Comparison of ENCODE assay signal across 8 cellular contexts in the genomic region with DNA sequence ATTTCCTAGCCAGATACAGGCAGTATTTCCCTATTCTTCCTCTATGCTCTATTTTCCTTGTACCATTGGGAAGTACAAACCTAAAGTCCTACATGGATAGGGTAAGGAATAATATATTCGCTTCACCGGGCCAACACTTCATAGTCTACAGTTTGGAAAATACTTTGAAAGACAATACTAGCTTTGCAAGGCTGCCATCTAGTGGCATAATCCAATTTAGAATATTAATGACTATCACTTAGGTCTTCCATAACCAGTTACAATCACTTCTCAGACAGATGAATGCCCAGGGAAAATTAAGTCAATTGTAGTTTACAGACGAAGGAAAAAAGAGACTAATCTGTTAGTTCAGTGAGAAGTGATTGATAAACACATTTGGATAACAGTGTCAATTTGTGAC.
A peak's percentile ranks its signal among the peaks of the same experiment; 100 is the strongest.
DNase-seq lines count a peak whose midpoint lies in the region; ATAC-seq and TF ChIP-seq lines count a peak whose summit lies in the region.

No MANE protein-coding gene starts in this region.

- 10% methylated on average over 3 of the region's 3 CpGs for WGBS in liver

- in situ Hi-C loops in ACHN (cut with HindIII; ENCODE audit: low pct_ligation_motif_present, low pct_unique_long_range_greater_than_20kb, low sequenced_read_pairs) = no loop called here

- H3K4me1 ChIP-seq in ascending aorta = no peaks in the 10 kb centered on the region
- H3K4me1 ChIP-seq in liver (ENCODE audit: control insufficient read depth in 4 of 4, insufficient read depth in 4 of 4, low read length in 3 of 4) = peaks cover 0 to 4% (median 0%) of the 10 kb centered on the region in 4 donors

- no peak overlapping the region for H3K4me3 ChIP-seq in ascending aorta
- H3K4me3 ChIP-seq in liver (ENCODE audit: low read depth in 1 of 3, low read length in 3 of 3) = no peak overlapping the region

- H3K27me3 ChIP-seq in ascending aorta (no peaks in the 10 kb centered on the region), liver (ENCODE audit: control insufficient read depth in 4 of 4, insufficient read depth in 4 of 4, low read length in 3 of 4) (no peaks in the 10 kb centered on the region)

- no peaks in the 10 kb centered on the region for H3K9me3 ChIP-seq in ascending aorta
- H3K9me3 ChIP-seq in liver (ENCODE audit: control insufficient read depth in 4 of 4, low read length in 3 of 4) = no peaks in the 10 kb centered on the region

- H3K36me3 Mint-ChIP-seq in activated CD4-positive, alpha-beta T cell treated with anti-CD3 and anti-CD28 coated beads, Interleukin-2, amount 10 ng/mL, durations not matched to agents 24 days and 14 days (ENCODE audit: low read depth) = no peaks in the 10 kb centered on the region

- H3K27me3 Mint-ChIP-seq in activated CD4-positive, alpha-beta T cell treated with anti-CD3 and anti-CD28 coated beads, Interleukin-2, amount 10 ng/mL, durations not matched to agents 24 days and 14 days = no peaks in the 10 kb centered on the region

- no peak overlapping the region for H3K4me3 Mint-ChIP-seq in activated CD4-positive, alpha-beta T cell treated with anti-CD3 and anti-CD28 coated beads, Interleukin-2, amount 10 ng/mL, durations not matched to agents 24 days and 14 days

- no peaks in the 10 kb centered on the region for H3K36me3 ChIP-seq in ascending aorta
- no peaks in the 10 kb centered on the region for H3K36me3 ChIP-seq in liver (ENCODE audit: control insufficient read depth in 4 of 4, insufficient read depth in 3 of 4, low read depth in 1 of 4, low read length in 3 of 4)

- no peak overlapping the region for H3K27ac ChIP-seq in ascending aorta
- H3K27ac ChIP-seq in liver (ENCODE audit: low read depth in 1 of 2, low read length in 2 of 2) = no peak overlapping the region

- no peak overlapping the region for H3K27ac Mint-ChIP-seq in activated CD4-positive, alpha-beta T cell treated with anti-CD3 and anti-CD28 coated beads, Interleukin-2, amount 10 ng/mL, durations not matched to agents 24 days and 14 days

- no peaks in the 10 kb centered on the region for H3K9me3 Mint-ChIP-seq in activated CD4-positive, alpha-beta T cell treated with anti-CD3 and anti-CD28 coated beads, Interleukin-2, amount 10 ng/mL, durations not matched to agents 24 days and 14 days

- peak; percentile 74 to 88 for TF ChIP-seq RAD21 in liver (IDR thresholded peaks at IDR 0.05)

- H3K9ac ChIP-seq in liver (ENCODE audit: low read depth in 1 of 2, low read length in 2 of 2) = no peak overlapping the region

- DNase-seq in ACHN (peak; percentile 19), LoVo (ENCODE audit: low spot score) (peak; percentile 38), ascending aorta (ENCODE audit: low spot score in 2 of 2) (no peak)
- no peak for DNase-seq in activated CD4-positive, alpha-beta T cell treated with anti-CD3 and anti-CD28 coated beads, Interleukin-2, amount 10 ng/mL, durations not matched to agents 24 days and 14 days
- no peak for DNase-seq in stimulated activated CD4-positive, alpha-beta T cell treated with anti-CD3 and anti-CD28 coated beads, Interleukin-1b, Interleukin-23, amount 100 ng/mL, for 48 hours

- intact Hi-C loops in ascending aorta (cut with DNase I) = loop anchor here (10.0 kb wide), 1 partner anchor 972 kb away; no protein-coding TSS in a partner anchor
- intact Hi-C loops in activated CD4-positive, alpha-beta T cell treated with anti-CD3 and anti-CD28 coated beads, Interleukin-2, amount 10 ng/mL, durations not matched to agents 24 days and 14 days (cut with micrococcal nuclease) = loop anchor here (10.0 kb wide), 1 partner anchor 972 kb away; no protein-coding TSS in a partner anchor

- TF ChIP-seq CTCF in GM12873 (IDR thresholded peaks at IDR 0.05; ENCODE audit: insufficient read depth, low read depth, low read length, missing control alignments) (peak; percentile 55), ascending aorta (IDR thresholded peaks at IDR 0.05) (peak; percentile 3 to 63 (median 33)), liver (IDR thresholded peaks at IDR 0.05; ENCODE audit: low read depth, low read length, missing input control) (peak; percentile 44)

- no peak for ATAC-seq in GM21526 (IDR thresholded peaks at IDR 0.05; ENCODE audit: low FRiP score, unreplicated experiment)

- H3K4me1 Mint-ChIP-seq in activated CD4-positive, alpha-beta T cell treated with anti-CD3 and anti-CD28 coated beads, Interleukin-2, amount 10 ng/mL, durations not matched to agents 24 days and 14 days = no peaks in the 10 kb centered on the region

TF ChIP-seq in liver, 16 proteins besides CTCF, POLR2A, EP300 and RAD21:
- TF ChIP-seq FOXA1 (IDR thresholded peaks at IDR 0.05) (no peak), JUND (IDR thresholded peaks at IDR 0.05) (no peak), GABPA (IDR thresholded peaks at IDR 0.05 in 1 of 2, conservative IDR thresholded peaks at IDR 0.05 in 1 of 2) (no peak), YY1 (IDR thresholded peaks at IDR 0.05) (no peak), HNF4A (conservative IDR thresholded peaks at IDR 0.05) (no peak), ZBTB33 (IDR thresholded peaks at IDR 0.05) (no peak)
- TF ChIP-seq, protein P1, sequence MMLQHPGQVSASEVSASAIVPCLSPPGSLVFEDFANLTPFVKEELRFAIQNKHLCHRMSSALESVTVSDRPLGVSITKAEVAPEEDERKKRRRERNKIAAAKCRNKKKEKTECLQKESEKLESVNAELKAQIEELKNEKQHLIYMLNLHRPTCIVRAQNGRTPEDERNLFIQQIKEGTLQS (IDR thresholded peaks at IDR 0.05) = no peak

Comparison
In these comparisons a context has a peak if more than half of its experiments do, and no peak if none do; other contexts are left out.
1. DNase-seq: peak in ACHN (single experiment) and LoVo (single experiment); none in ascending aorta (0 of 2), activated CD4-positive, alpha-beta T cell treated with anti-CD3 and anti-CD28 coated beads, Interleukin-2, amount 10 ng/mL, durations not matched to agents 24 days and 14 days (single experiment) and stimulated activated CD4-positive, alpha-beta T cell treated with anti-CD3 and anti-CD28 coated beads, Interleukin-1b, Interleukin-23, amount 100 ng/mL, for 48 hours (single experiment).
2. Peak in every context shown above with its lines, with median percentiles within 50 percentile points of each other: CTCF ChIP-seq.